In the genomic region with DNA sequence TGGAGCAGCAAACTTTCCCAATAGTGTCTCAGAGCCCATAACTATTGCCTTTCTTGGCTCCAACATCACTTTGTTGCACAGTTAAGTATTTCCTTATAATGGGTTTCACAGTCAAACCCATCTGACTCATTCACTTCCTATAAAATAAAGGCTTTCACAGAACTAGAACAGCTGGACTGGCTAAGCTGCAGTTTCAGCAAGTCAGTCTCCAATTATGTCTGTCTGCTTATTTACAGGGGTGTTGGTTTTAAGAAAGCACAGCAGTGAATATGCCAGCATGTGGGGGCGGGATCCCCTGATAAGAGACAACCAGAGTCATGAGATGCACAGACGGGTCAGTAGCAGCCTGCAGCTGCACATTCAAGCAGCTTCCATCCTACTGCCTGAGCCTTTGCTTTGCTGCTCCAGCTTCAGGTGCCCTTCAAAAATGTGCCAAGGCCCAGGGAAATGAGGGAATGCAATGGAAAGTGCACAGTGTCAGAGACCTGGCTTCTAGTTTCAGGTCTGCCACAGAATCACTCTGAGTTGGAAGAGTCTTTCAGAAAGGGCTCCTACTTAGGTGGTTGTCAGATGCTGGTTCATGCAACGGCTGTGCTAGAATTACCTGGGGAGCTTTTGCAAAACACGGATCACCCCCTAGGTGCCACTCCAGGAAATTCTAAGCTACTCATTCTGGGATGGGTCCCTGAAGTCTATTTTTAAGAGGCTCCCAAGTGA, we compare ENCODE assay signal across 9 cellular contexts. TPM values are rescaled to one million over a fixed set of nuclear protein-coding genes. Genes with fewer than 3 reads are reported as not detected.
DNase-seq lines count a peak whose midpoint lies in the region; ATAC-seq lines count a peak whose summit lies in the region.
"Had no signal": no experiment of that assay in that cellular context is flagged by ENCODE, and none has a peak within 500 bp of the region (broad histone marks: within the 10 kb centered on the region; RNA-seq: fewer than 3 reads in every experiment).

No MANE protein-coding gene starts in this region.

- no peaks in the 10 kb centered on the region for H3K27me3 Mint-ChIP-seq in activated CD4-positive, alpha-beta T cell treated with anti-CD3 and anti-CD28 coated beads, Interleukin-2, amount 10 ng/mL, durations not matched to agents 24 days and 14 days
- H3K27me3 Mint-ChIP-seq in activated CD4-positive, alpha-beta T cell treated with anti-CD3 and anti-CD28 coated beads, Interleukin-2, amount 10 ng/mL, durations not matched to agents 7 days and 5 days = no peaks in the 10 kb centered on the region
- no peaks in the 10 kb centered on the region for H3K27me3 Mint-ChIP-seq in activated CD4-positive, alpha-beta memory T cell treated with anti-CD3 and anti-CD28 coated beads, Interleukin-2, amount 10 ng/mL, durations not matched to agents 7 days and 5 days
- no peaks in the 10 kb centered on the region for H3K27me3 Mint-ChIP-seq in stimulated activated naive CD8-positive, alpha-beta T cell treated with anti-CD3 and anti-CD28 coated beads, Interleukin-15, amount 100 ng/mL, for 72 hours

- intact Hi-C loops in activated CD4-positive, alpha-beta T cell treated with anti-CD3 and anti-CD28 coated beads, Interleukin-2, amount 10 ng/mL, durations not matched to agents 24 days and 14 days (cut with micrococcal nuclease) = loop anchor here (2.0 kb wide), 1 partner anchor 53 kb away; no protein-coding TSS in a partner anchor
- intact Hi-C loops in left cardiac atrium (cut with DNase I) = loop anchor here in 1 of 2 donors (10.0 kb wide), 1 partner anchor 145 kb away; the partner anchor contains the start of gene AZIN2

- POLR2A ChIA-PET in activated CD4-positive, alpha-beta T cell treated with anti-CD3 and anti-CD28 coated beads, Interleukin-2, amount 10 ng/mL, durations not matched to agents 7 days and 5 days (lab: Charles Lee) = interaction anchor here (0.6 kb wide), 1 partner anchor 27 kb away, joined by 3 read pairs; no protein-coding TSS in a partner anchor
- POLR2A ChIA-PET in activated CD4-positive, alpha-beta memory T cell treated with anti-CD3 and anti-CD28 coated beads, Interleukin-2, amount 10 ng/mL, durations not matched to agents 7 days and 5 days (lab: Charles Lee) = interaction anchor here (0.6 to 2.8 kb wide), 10 partner anchors 8 to 61 kb away, joined by 3 to 7 read pairs (median 5); partner anchors contain the start of gene RNF19B

- no peaks in the 10 kb centered on the region for H3K9me3 Mint-ChIP-seq in activated CD4-positive, alpha-beta T cell treated with anti-CD3 and anti-CD28 coated beads, Interleukin-2, amount 10 ng/mL, durations not matched to agents 24 days and 14 days
- no peaks in the 10 kb centered on the region for H3K9me3 Mint-ChIP-seq in activated CD4-positive, alpha-beta T cell treated with anti-CD3 and anti-CD28 coated beads, Interleukin-2, amount 10 ng/mL, durations not matched to agents 7 days and 5 days
- H3K9me3 Mint-ChIP-seq in activated CD4-positive, alpha-beta memory T cell treated with anti-CD3 and anti-CD28 coated beads, Interleukin-2, amount 10 ng/mL, durations not matched to agents 7 days and 5 days = no peaks in the 10 kb centered on the region
- H3K9me3 Mint-ChIP-seq in stimulated activated naive CD8-positive, alpha-beta T cell treated with anti-CD3 and anti-CD28 coated beads, Interleukin-15, amount 100 ng/mL, for 72 hours = no peaks in the 10 kb centered on the region
- H3K9me3 Mint-ChIP-seq: CD4-positive, CD25-positive, alpha-beta regulatory T cell had no signal

- H3K4me1 Mint-ChIP-seq in activated CD4-positive, alpha-beta T cell treated with anti-CD3 and anti-CD28 coated beads, Interleukin-2, amount 10 ng/mL, durations not matched to agents 24 days and 14 days = peaks cover 41% of the 10 kb centered on the region
- peaks cover 55% of the 10 kb centered on the region for H3K4me1 Mint-ChIP-seq in activated CD4-positive, alpha-beta T cell treated with anti-CD3 and anti-CD28 coated beads, Interleukin-2, amount 10 ng/mL, durations not matched to agents 7 days and 5 days
- peaks cover 57% of the 10 kb centered on the region for H3K4me1 Mint-ChIP-seq in activated CD4-positive, alpha-beta memory T cell treated with anti-CD3 and anti-CD28 coated beads, Interleukin-2, amount 10 ng/mL, durations not matched to agents 7 days and 5 days
- peaks cover 32% of the 10 kb centered on the region for H3K4me1 Mint-ChIP-seq in stimulated activated naive CD8-positive, alpha-beta T cell treated with anti-CD3 and anti-CD28 coated beads, Interleukin-15, amount 100 ng/mL, for 72 hours

- no peak overlapping the region for H3K4me3 Mint-ChIP-seq in activated CD4-positive, alpha-beta T cell treated with anti-CD3 and anti-CD28 coated beads, Interleukin-2, amount 10 ng/mL, durations not matched to agents 24 days and 14 days
- H3K4me3 Mint-ChIP-seq in activated CD4-positive, alpha-beta T cell treated with anti-CD3 and anti-CD28 coated beads, Interleukin-2, amount 10 ng/mL, durations not matched to agents 7 days and 5 days = no peak overlapping the region
- no peak overlapping the region for H3K4me3 Mint-ChIP-seq in activated CD4-positive, alpha-beta memory T cell treated with anti-CD3 and anti-CD28 coated beads, Interleukin-2, amount 10 ng/mL, durations not matched to agents 7 days and 5 days
- peak overlapping the region in 1 of 2 donors; percentile 41 for H3K4me3 Mint-ChIP-seq in stimulated activated naive CD8-positive, alpha-beta T cell treated with anti-CD3 and anti-CD28 coated beads, Interleukin-15, amount 100 ng/mL, for 72 hours
- H3K4me3 Mint-ChIP-seq: CD4-positive, CD25-positive, alpha-beta regulatory T cell had no signal

- peak overlapping the region; percentile 49 for H3K27ac Mint-ChIP-seq in activated CD4-positive, alpha-beta T cell treated with anti-CD3 and anti-CD28 coated beads, Interleukin-2, amount 10 ng/mL, durations not matched to agents 24 days and 14 days
- H3K27ac Mint-ChIP-seq in activated CD4-positive, alpha-beta T cell treated with anti-CD3 and anti-CD28 coated beads, Interleukin-2, amount 10 ng/mL, durations not matched to agents 7 days and 5 days = no peak overlapping the region
- H3K27ac Mint-ChIP-seq in activated CD4-positive, alpha-beta memory T cell treated with anti-CD3 and anti-CD28 coated beads, Interleukin-2, amount 10 ng/mL, durations not matched to agents 7 days and 5 days = peak overlapping the region; percentile 71
- peak overlapping the region in 1 of 2 donors; percentile 80 for H3K27ac Mint-ChIP-seq in stimulated activated naive CD8-positive, alpha-beta T cell treated with anti-CD3 and anti-CD28 coated beads, Interleukin-15, amount 100 ng/mL, for 72 hours

- CTCF ChIA-PET in activated CD4-positive, alpha-beta T cell treated with anti-CD3 and anti-CD28 coated beads, Interleukin-2, amount 10 ng/mL, durations not matched to agents 7 days and 5 days (lab: Charles Lee) = interaction anchor here (0.5 to 1.6 kb wide), 7 partner anchors 13 to 187 kb away, joined by 3 to 4 read pairs (median 3); partner anchors contain the start of genes S100PBP and YARS1
- CTCF ChIA-PET in activated CD4-positive, alpha-beta memory T cell treated with anti-CD3 and anti-CD28 coated beads, Interleukin-2, amount 10 ng/mL, durations not matched to agents 7 days and 5 days (lab: Charles Lee) = interaction anchor here (0.6 to 1.2 kb wide), 6 partner anchors 13 to 419 kb away, joined by 3 to 5 read pairs (median 3); no protein-coding TSS in a partner anchor

- H3K36me3 Mint-ChIP-seq in activated CD4-positive, alpha-beta T cell treated with anti-CD3 and anti-CD28 coated beads, Interleukin-2, amount 10 ng/mL, durations not matched to agents 24 days and 14 days (ENCODE audit: low read depth) = peaks cover 79% of the 10 kb centered on the region
- peaks cover 56% of the 10 kb centered on the region for H3K36me3 Mint-ChIP-seq in activated CD4-positive, alpha-beta T cell treated with anti-CD3 and anti-CD28 coated beads, Interleukin-2, amount 10 ng/mL, durations not matched to agents 7 days and 5 days (ENCODE audit: low read depth)
- peaks cover 70% of the 10 kb centered on the region for H3K36me3 Mint-ChIP-seq in activated CD4-positive, alpha-beta memory T cell treated with anti-CD3 and anti-CD28 coated beads, Interleukin-2, amount 10 ng/mL, durations not matched to agents 7 days and 5 days (ENCODE audit: low read depth)

- ATAC-seq in left cardiac atrium = peak; percentile 82 to 92
- ATAC-seq in stimulated activated naive CD8-positive, alpha-beta T cell treated with anti-CD3 and anti-CD28 coated beads, Interleukin-15, amount 100 ng/mL, for 72 hours = peak; percentile 94

- DNase-seq in activated CD4-positive, alpha-beta T cell treated with anti-CD3 and anti-CD28 coated beads, Interleukin-2, amount 10 ng/mL, durations not matched to agents 24 days and 14 days = no peak
- DNase-seq in activated CD4-positive, alpha-beta T cell treated with anti-CD3 and anti-CD28 coated beads, Interleukin-2, amount 10 ng/mL, durations not matched to agents 7 days and 5 days = no peak
- DNase-seq in activated CD4-positive, alpha-beta memory T cell treated with anti-CD3 and anti-CD28 coated beads, Interleukin-2, amount 10 ng/mL, durations not matched to agents 7 days and 5 days = peak; percentile 30
- DNase-seq in left cardiac atrium (peak; percentile 75), DMS153 treated with DMSO at 0.1 percent for 48 hours (lab: John Stamatoyannopoulos, UW; ENCODE audit: unreplicated experiment) (no peak), NCI-H2196 (lab: John Stamatoyannopoulos, UW; ENCODE audit: unreplicated experiment) (no peak)
- peak in 1 of 2 donors; percentile 65 for DNase-seq in stimulated activated naive CD8-positive, alpha-beta T cell treated with anti-CD3 and anti-CD28 coated beads, Interleukin-15, amount 100 ng/mL, for 72 hours
- DNase-seq in effector CD4-positive, alpha-beta T cell = no peak

RNA-seq across cellular contexts. Expression of gene RNF19B, which starts 24.8 kb away (rescaled TPM):
- 44.5 and 46.8 TPM in 2 replicates for total RNA-seq in activated CD4-positive, alpha-beta T cell treated with anti-CD3 and anti-CD28 coated beads, Interleukin-2, amount 10 ng/mL, durations not matched to agents 24 days and 14 days
- total RNA-seq in activated CD4-positive, alpha-beta T cell treated with anti-CD3 and anti-CD28 coated beads, Interleukin-2, amount 10 ng/mL, durations not matched to agents 7 days and 5 days = 10 to 100 TPM; 18.4 to 20.1 TPM
- 10 to 100 TPM; 42.9 to 46.9 TPM for total RNA-seq in activated CD4-positive, alpha-beta memory T cell treated with anti-CD3 and anti-CD28 coated beads, Interleukin-2, amount 10 ng/mL, durations not matched to agents 7 days and 5 days
- 10 to 100 TPM; 10.7 to 12.8 TPM for total RNA-seq in left cardiac atrium

RNA-seq across cellular contexts. Expression of gene TMEM54, which starts 38.6 kb away (rescaled TPM):
- total RNA-seq in activated CD4-positive, alpha-beta T cell treated with anti-CD3 and anti-CD28 coated beads, Interleukin-2, amount 10 ng/mL, durations not matched to agents 24 days and 14 days = 0.89 and 1.4 TPM in 2 replicates
- not detected for total RNA-seq in activated CD4-positive, alpha-beta T cell treated with anti-CD3 and anti-CD28 coated beads, Interleukin-2, amount 10 ng/mL, durations not matched to agents 7 days and 5 days
- total RNA-seq in activated CD4-positive, alpha-beta memory T cell treated with anti-CD3 and anti-CD28 coated beads, Interleukin-2, amount 10 ng/mL, durations not matched to agents 7 days and 5 days = not detected
- 10 to 100 TPM; 11.4 to 11.5 TPM for total RNA-seq in left cardiac atrium
- total RNA-seq: CD4-positive, CD25-positive, alpha-beta regulatory T cell had no signal

RNA-seq across cellular contexts. Expression of gene HPCA, which starts 53.5 kb away (rescaled TPM):
- not detected in 2 replicates for total RNA-seq in activated CD4-positive, alpha-beta T cell treated with anti-CD3 and anti-CD28 coated beads, Interleukin-2, amount 10 ng/mL, durations not matched to agents 24 days and 14 days
- not detected for total RNA-seq in activated CD4-positive, alpha-beta T cell treated with anti-CD3 and anti-CD28 coated beads, Interleukin-2, amount 10 ng/mL, durations not matched to agents 7 days and 5 days
- total RNA-seq in activated CD4-positive, alpha-beta memory T cell treated with anti-CD3 and anti-CD28 coated beads, Interleukin-2, amount 10 ng/mL, durations not matched to agents 7 days and 5 days = under 1 TPM; 0.38 to 0.60 TPM
- not detected for total RNA-seq in left cardiac atrium
- total RNA-seq: CD4-positive, CD25-positive, alpha-beta regulatory T cell had no signal

Comparison
In these comparisons a context has a peak if more than half of its experiments do, and no peak if none do; other contexts are left out.
1. DNase-seq: peak in activated CD4-positive, alpha-beta memory T cell treated with anti-CD3 and anti-CD28 coated beads, Interleukin-2, amount 10 ng/mL, durations not matched to agents 7 days and 5 days (single experiment) and left cardiac atrium (single experiment); none in activated CD4-positive, alpha-beta T cell treated with anti-CD3 and anti-CD28 coated beads, Interleukin-2, amount 10 ng/mL, durations not matched to agents 24 days and 14 days (single experiment), activated CD4-positive, alpha-beta T cell treated with anti-CD3 and anti-CD28 coated beads, Interleukin-2, amount 10 ng/mL, durations not matched to agents 7 days and 5 days (single experiment), DMS153 treated with DMSO at 0.1 percent for 48 hours (single experiment), NCI-H2196 (single experiment) and effector CD4-positive, alpha-beta T cell (single experiment).